In genomic region chr1:171655215-171656116, GRCh38 we compare ENCODE assay signal across 8 cellular contexts. TPM values are rescaled to one million over a fixed set of nuclear protein-coding genes. Genes with fewer than 3 reads are reported as not detected.
A peak's percentile ranks its signal among the peaks of the same experiment; 100 is the strongest.
DNase-seq lines count a peak whose midpoint lies in the region; ATAC-seq and TF ChIP-seq lines count a peak whose summit lies in the region.

No MANE protein-coding gene starts in this region.

- CTCF ChIA-PET in RWPE1 (lab: Yijun Ruan, JAX) = interaction anchor here (0.6 to 1.8 kb wide), 3 partner anchors 10 to 96 kb away, joined by 3 to 5 read pairs (median 4); no protein-coding TSS in a partner anchor

- POLR2A ChIA-PET in RWPE1 (lab: Yijun Ruan, JAX; ENCODE audit: low non-redundant PET) = no interaction called here

- TF ChIP-seq CTCF in RWPE1 (conservative IDR thresholded peaks at IDR 0.05; ENCODE audit: low read depth) = 0 out of 2 replicates have a peak, but pooled peaks have one; percentile 7

- intact Hi-C loops in Right ventricle myocardium superior (cut with DNase I) = no loop called here
- intact Hi-C loops in sciatic nerve (cut with DNase I) = no loop called here

- ATAC-seq in HG02870 (IDR thresholded peaks at IDR 0.05; ENCODE audit: unreplicated experiment) (peak; percentile 79), Right ventricle myocardium superior (ENCODE audit: poor library complexity) (peak; percentile 85), sciatic nerve (peak; percentile 72)

- DNase-seq in ELR (ENCODE audit: low read depth) = peak; percentile 54
- no peak for DNase-seq in RWPE1 (ENCODE audit: low spot score)
- peak; percentile 34 to 55 (median 46) for DNase-seq in activated naive CD4-positive, alpha-beta T cell (lab: John Stamatoyannopoulos, UW)
- DNase-seq in Right ventricle myocardium superior = peak; percentile 91
- DNase-seq in sciatic nerve (ENCODE audit: low spot score) = peak; percentile 89
- DNase-seq in NCI-H2029 (lab: John Stamatoyannopoulos, UW) = no peak
- no peak for DNase-seq in NCI-H2029 treated with DMSO at 0.1 percent for 48 hours (lab: John Stamatoyannopoulos, UW)

- no peak overlapping the region for H3K27ac ChIP-seq in RWPE1

RNA-seq across cellular contexts. Expression of gene MYOC, which starts 3.0 kb away (rescaled TPM):
- 2.1 TPM for total RNA-seq in Right ventricle myocardium superior
- total RNA-seq in sciatic nerve = 117 TPM

RNA-seq across cellular contexts. Expression of gene MYOCOS, which starts 33.4 kb away (rescaled TPM):
- total RNA-seq in Right ventricle myocardium superior (not detected), sciatic nerve (not detected)

Comparison
In these comparisons a context has a peak if more than half of its experiments do, and no peak if none do; other contexts are left out.
1. DNase-seq: peak in ELR (single experiment), activated naive CD4-positive, alpha-beta T cell (4 of 4), Right ventricle myocardium superior (single experiment) and sciatic nerve (single experiment); none in RWPE1 (single experiment), NCI-H2029 (single experiment) and NCI-H2029 treated with DMSO at 0.1 percent for 48 hours (single experiment).
2. RNA of gene MYOC, which starts 3.0 kb away (total RNA-seq): 117 TPM in sciatic nerve (single experiment); 2.1 TPM in Right ventricle myocardium superior (single experiment); every median in the first group is over 10 times any median in the second.
3. Peak in every context shown above with its lines, with median percentiles within 50 percentile points of each other: ATAC-seq.